8 cellular contexts compared by ENCODE assay signal in the genomic region with DNA sequence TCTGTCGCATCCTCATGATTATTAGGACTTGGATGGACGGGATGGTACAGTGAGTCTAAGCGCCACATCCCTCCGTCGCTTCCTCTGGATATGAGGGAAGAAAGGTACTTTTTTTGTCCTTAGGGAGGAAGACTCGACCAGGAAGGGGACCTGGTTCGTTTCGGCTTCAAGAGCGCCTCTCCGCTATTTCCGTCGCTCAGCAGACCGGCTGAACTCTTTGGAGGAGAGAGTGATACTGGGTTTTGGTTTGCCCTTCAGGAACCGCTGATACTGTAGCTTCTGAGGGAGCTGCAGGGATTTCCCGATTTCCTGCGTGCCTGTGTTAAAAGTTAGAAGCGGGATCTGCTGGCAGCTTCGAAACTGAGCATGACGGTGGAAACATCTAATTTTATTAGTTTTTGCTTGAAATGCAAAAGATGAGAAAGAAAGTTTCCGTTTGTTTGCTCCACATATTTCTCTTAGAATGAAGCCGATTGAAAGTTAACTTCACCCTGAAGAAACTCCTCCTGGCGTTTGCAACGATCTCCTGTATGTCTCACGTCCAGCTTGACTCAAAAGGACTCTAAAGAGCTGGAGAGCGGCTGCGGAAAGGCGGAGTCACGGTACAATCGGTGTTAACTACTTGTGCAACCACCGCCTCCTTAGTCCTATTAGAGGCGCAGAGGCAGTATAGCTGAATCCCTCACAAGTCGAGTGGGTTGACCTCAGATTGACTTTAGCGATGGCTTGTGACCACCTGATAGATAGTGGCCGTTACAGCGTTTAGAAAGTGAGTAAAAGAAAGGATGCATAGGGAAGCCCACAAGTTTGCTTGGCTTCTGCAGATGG.
DNase-seq lines count a peak whose midpoint lies in the region; ATAC-seq and TF ChIP-seq lines count a peak whose summit lies in the region.

No MANE protein-coding gene starts in this region.

- peak overlapping the region; percentile 48 for H3K4me3 ChIP-seq in GM06990 (replicated peaks; ENCODE audit: low read depth, low read length)

- DNase-seq in GM06990 (ENCODE audit: extremely low read depth, insufficient read length), result no peak
- peak; percentile 42 for DNase-seq in NCI-H2227 (lab: John Stamatoyannopoulos, UW; ENCODE audit: unreplicated experiment)
- DNase-seq in amniotic epithelial cell (ENCODE audit: low read depth), result peak; percentile 51
- peak; percentile 25 for DNase-seq in myocyte (ENCODE audit: low read depth)
- no peak for DNase-seq in NCI-H2029 (lab: John Stamatoyannopoulos, UW)
- no peak for DNase-seq in NCI-H2196 treated with DMSO at 0.1 percent for 48 hours (lab: John Stamatoyannopoulos, UW; ENCODE audit: unreplicated experiment)

- ATAC-seq in HG03159 (IDR thresholded peaks at IDR 0.05; ENCODE audit: unreplicated experiment) (no peak), GM19035 (IDR thresholded peaks at IDR 0.05; ENCODE audit: unreplicated experiment) (no peak)

- H3K27me3 ChIP-seq in GM06990 (replicated peaks; ENCODE audit: control insufficient read depth, insufficient read depth, low read length), result no peaks in the 10 kb centered on the region

- TF ChIP-seq CTCF in GM06990 (IDR thresholded peaks at IDR 0.05; ENCODE audit: insufficient read depth, low read length, poor library complexity, severe bottlenecking), result no peak

- H3K36me3 ChIP-seq in GM06990 (ENCODE audit: control insufficient read depth, insufficient read depth, low read length), result no peaks in the 10 kb centered on the region

Comparison
In these comparisons a context has a peak if more than half of its experiments do, and no peak if none do; other contexts are left out.
1. DNase-seq: peak in NCI-H2227 (single experiment), amniotic epithelial cell (single experiment) and myocyte (single experiment); none in GM06990 (single experiment), NCI-H2029 (single experiment) and NCI-H2196 treated with DMSO at 0.1 percent for 48 hours (single experiment).